Comparison of ENCODE assay signal across 8 cellular contexts in genomic region chr1:211260161-211261107, GRCh38. TPM values are rescaled to one million over a fixed set of nuclear protein-coding genes. Genes with fewer than 3 reads are reported as not detected.
DNase-seq lines count a peak whose midpoint lies in the region; TF ChIP-seq lines count a peak whose summit lies in the region.

No MANE protein-coding gene starts in this region.

- no peak overlapping the region for H3K23ac ChIP-seq in trophoblast cell (ENCODE audit: low read length)

- H2AFZ ChIP-seq in SU-DHL-6 (ENCODE audit: low read depth, low read length, severe bottlenecking) (peak overlapping the region; percentile 25), trophoblast cell (ENCODE audit: insufficient read depth, low read length, poor library complexity) (peak overlapping the region; percentile 25)

- peak in 1 of 2 donors; percentile 48 for TF ChIP-seq POLR2A in tibial nerve (IDR thresholded peaks at IDR 0.05)

- peak overlapping the region; percentile 66 for H4K8ac ChIP-seq in trophoblast cell (ENCODE audit: low read depth, low read length)

- peak overlapping the region; percentile 69 for H3K27ac ChIP-seq in HEK293 (ENCODE audit: extremely low read depth, low read depth, low read length)
- H3K27ac ChIP-seq in SU-DHL-6 (ENCODE audit: low read depth, low read length): peak overlapping the region; percentile 92
- H3K27ac ChIP-seq in cardiac muscle cell: peak overlapping the region; percentile 97
- H3K27ac ChIP-seq in trophoblast cell (ENCODE audit: low read depth, low read length): peak overlapping the region; percentile 41
- H3K27ac ChIP-seq in tibial nerve: peak overlapping the region; percentile 99 to 100 (median 100)

- H2BK5ac ChIP-seq in trophoblast cell (ENCODE audit: low read depth, low read length, poor library complexity): peak overlapping the region; percentile 64

- H3K9me3 ChIP-seq in HEK293 (ENCODE audit: control insufficient read depth, insufficient read depth, low read depth, low read length) (no peaks in the 10 kb centered on the region), SU-DHL-6 (ENCODE audit: insufficient read depth, low read length) (no peaks in the 10 kb centered on the region), cardiac muscle cell (ENCODE audit: low read depth) (no peaks in the 10 kb centered on the region), trophoblast cell (ENCODE audit: insufficient read depth, low read depth, low read length) (no peaks in the 10 kb centered on the region), tibial nerve (no peaks in the 10 kb centered on the region)

- H3K4me3 ChIP-seq in GM06990 (replicated peaks; ENCODE audit: low read depth, low read length) (peak overlapping the region; percentile 94), HEK293 (ENCODE audit: low read depth, low read length) (peak overlapping the region; percentile 97), SU-DHL-6 (ENCODE audit: insufficient read depth, low read length, poor library complexity, severe bottlenecking) (peak overlapping the region; percentile 100), cardiac muscle cell (peak overlapping the region; percentile 94), trophoblast cell (ENCODE audit: low read depth, low read length) (peak overlapping the region; percentile 84), tibial nerve (peak overlapping the region; percentile 74 to 98 (median 86))

- peak overlapping the region; percentile 39 for H2AK5ac ChIP-seq in trophoblast cell (ENCODE audit: low read length)

- H3K27me3 ChIP-seq in GM06990 (replicated peaks; ENCODE audit: control insufficient read depth, insufficient read depth, low read length): no peaks in the 10 kb centered on the region
- H3K27me3 ChIP-seq in SU-DHL-6 (ENCODE audit: low read length): no peaks in the 10 kb centered on the region
- H3K27me3 ChIP-seq in cardiac muscle cell: no peaks in the 10 kb centered on the region
- H3K27me3 ChIP-seq in trophoblast cell (ENCODE audit: insufficient read depth, low read length): no peaks in the 10 kb centered on the region
- H3K27me3 ChIP-seq in tibial nerve: no peaks in the 10 kb centered on the region

- H3K4ac ChIP-seq in trophoblast cell (ENCODE audit: low read depth, low read length): peak overlapping the region; percentile 86

- peaks cover 26% of the 10 kb centered on the region for H3K79me1 ChIP-seq in trophoblast cell (ENCODE audit: low read length)

- H4K91ac ChIP-seq in trophoblast cell (ENCODE audit: low read depth, low read length): peak overlapping the region; percentile 22

- H3K14ac ChIP-seq in trophoblast cell (ENCODE audit: low read length): peak overlapping the region; percentile 87

- H3K36me3 ChIP-seq in GM06990 (ENCODE audit: control insufficient read depth, insufficient read depth, low read length) (no peaks in the 10 kb centered on the region; the same call in 1 of the 2 replicates), HEK293 (ENCODE audit: control insufficient read depth in 2 of 2, insufficient read depth in 1 of 2, low read length in 2 of 2) (no peaks in the 10 kb centered on the region; a peak in 2 of 3 replicates), SU-DHL-6 (ENCODE audit: low read length) (peaks cover 15% of the 10 kb centered on the region; the same call in 1 of the 2 replicates), cardiac muscle cell (no peaks in the 10 kb centered on the region), trophoblast cell (ENCODE audit: control insufficient read depth in 1 of 2, insufficient read depth in 2 of 2, low read length in 2 of 2) (peaks cover 1 to 5% of the 10 kb centered on the region in 2 experiments), tibial nerve (peaks cover 0 to 19% (median 0%) of the 10 kb centered on the region in 3 donors)

- peak overlapping the region; percentile 8 for H2BK120ac ChIP-seq in trophoblast cell (ENCODE audit: insufficient read depth, low read length, poor library complexity)

- H3F3A ChIP-seq in SU-DHL-6 (ENCODE audit: insufficient read depth): peaks cover 13% of the 10 kb centered on the region; the same call in 1 of the 2 replicates

- H3K9me2 ChIP-seq in SU-DHL-6 (replicated peaks; ENCODE audit: insufficient read depth, low read length): no peaks in the 10 kb centered on the region

- H3K79me2 ChIP-seq in SU-DHL-6 (ENCODE audit: insufficient read depth, low read length) (peaks cover 45% of the 10 kb centered on the region), trophoblast cell (ENCODE audit: control insufficient read depth, insufficient read depth, low read length, poor library complexity) (peaks cover 16% of the 10 kb centered on the region)

- no CpG with 5 or more reads among the region's 58 CpGs for WGBS in trophoblast cell (ENCODE audit: extremely low coverage, insufficient coverage, insufficient read length)
- WGBS in tibial nerve, 2 donors: 0 to 1% methylated on average over 42 to 52 of the region's 58 CpGs

- POLR2A ChIA-PET in HEK293 (lab: Yijun Ruan, JAX): interaction anchor here (0.6 to 1.0 kb wide), 4 partner anchors 17 to 126 kb away, joined by 3 to 4 read pairs (median 3); partner anchors contain the start of gene KCNH1

- H3K4me1 ChIP-seq in HEK293 (ENCODE audit: control insufficient read depth, insufficient read depth, low read length) (no peaks in the 10 kb centered on the region), cardiac muscle cell (ENCODE audit: low read depth) (peaks cover 20% of the 10 kb centered on the region), trophoblast cell (ENCODE audit: control insufficient read depth in 1 of 2, insufficient read depth in 2 of 2, low read length in 2 of 2) (peaks cover 5 to 6% of the 10 kb centered on the region in 2 experiments), tibial nerve (peaks cover 0 to 28% (median 14%) of the 10 kb centered on the region in 4 donors)

- peak overlapping the region; percentile 16 for H3K18ac ChIP-seq in trophoblast cell (ENCODE audit: low read length)

- H3K4me2 ChIP-seq in SU-DHL-6 (ENCODE audit: low read depth, low read length, poor library complexity, severe bottlenecking) (peak overlapping the region; percentile 68), trophoblast cell (ENCODE audit: low read length) (peak overlapping the region; percentile 83)

- DNase-seq in GM06990 (ENCODE audit: extremely low read depth, insufficient read length): peak; percentile 76
- DNase-seq in MV-4-11 (lab: John Stamatoyannopoulos, UW): peak; percentile 62
- DNase-seq in activated naive CD8-positive, alpha-beta T cell treated with anti-CD3 and anti-CD28 coated beads, Interleukin-2, amount 50 U/mL, for 16 hours (ENCODE audit: low read depth, low spot score): peak; percentile 26
- DNase-seq in cardiac muscle cell (ENCODE audit: low read depth in 1 of 2, low spot score in 1 of 2): peak; percentile 79 to 87
- peak; percentile 67 to 77 for DNase-seq in trophoblast cell
- DNase-seq in tibial nerve (ENCODE audit: low spot score in 2 of 2): peak; percentile 61 to 72

- no peak overlapping the region for H2BK12ac ChIP-seq in trophoblast cell (ENCODE audit: low read length)

- H4K20me1 ChIP-seq in SU-DHL-6 (ENCODE audit: low read depth, low read length): peaks cover 3% of the 10 kb centered on the region; the same call in 1 of the 2 replicates

- no peak overlapping the region for H4K12ac ChIP-seq in trophoblast cell (ENCODE audit: low read depth, low read length)

- peak in 1 of 2 donors; percentile 56 for TF ChIP-seq EP300 in tibial nerve (IDR thresholded peaks at IDR 0.05)

- H3K9ac ChIP-seq in SU-DHL-6 (ENCODE audit: low read length): peak overlapping the region; percentile 94
- peak overlapping the region; percentile 71 for H3K9ac ChIP-seq in trophoblast cell (ENCODE audit: low read length)

- CTCF ChIA-PET in HEK293 (lab: Yijun Ruan, JAX): interaction anchor here (0.6 to 1.1 kb wide), 4 partner anchors 16 to 879 kb away, joined by 3 read pairs; partner anchors contain the start of gene KCNH1

- no peak for TF ChIP-seq CTCF in GM06990 (IDR thresholded peaks at IDR 0.05; ENCODE audit: insufficient read depth, low read length, poor library complexity, severe bottlenecking)
- TF ChIP-seq CTCF in HEK293 (tag by site-specific recombination; IDR thresholded peaks at IDR 0.05): no peak
- TF ChIP-seq CTCF in SU-DHL-6 (IDR thresholded peaks at IDR 0.05; ENCODE audit: insufficient read depth, low read length, poor library complexity, severe bottlenecking): no peak
- TF ChIP-seq CTCF in cardiac muscle cell (IDR thresholded peaks at IDR 0.05; ENCODE audit: low read depth, low read length): no peak
- TF ChIP-seq CTCF in tibial nerve (IDR thresholded peaks at IDR 0.05): no peak

TF ChIP-seq in HEK293, 187 proteins besides CTCF, POLR2A, EP300 and RAD21 (continues in another document):
- TF ChIP-seq SP3 (tag by site-specific recombination; IDR thresholded peaks at IDR 0.05) (no peak), ZNF600 (tag by site-specific recombination; IDR thresholded peaks at IDR 0.05) (0 out of 2 replicates have a peak, but pooled peaks have one; percentile 44), ZBTB8A (tag by site-specific recombination; IDR thresholded peaks at IDR 0.05) (peak; percentile 62), IKZF3 (tag by site-specific recombination; IDR thresholded peaks at IDR 0.05) (0 out of 2 replicates have a peak, but pooled peaks have one; percentile 17), TRIM28 (IDR thresholded peaks at IDR 0.05; ENCODE audit: borderline replicate concordance, low read length) (no peak), ZSCAN30 (tag by site-specific recombination; IDR thresholded peaks at IDR 0.05) (0 out of 2 replicates have a peak, but pooled peaks have one; percentile 19), PATZ1 (tag by site-specific recombination; IDR thresholded peaks at IDR 0.05) (0 out of 2 replicates have a peak, but pooled peaks have one; percentile 18), GLIS1 (tag by site-specific recombination; IDR thresholded peaks at IDR 0.05) (peak; percentile 9; the same call in 1 of the 2 replicates), KLF8 (tag by site-specific recombination; IDR thresholded peaks at IDR 0.05) (peak; percentile 36; the same call in 1 of the 2 replicates), ZNF335 (tag by site-specific recombination; conservative IDR thresholded peaks at IDR 0.05) (peak; percentile 48)

RNA-seq across cellular contexts. Expression of gene RCOR3, which starts 1.3 kb away (rescaled TPM):
- total RNA-seq in cardiac muscle cell: 28.7 and 35.2 TPM in 2 replicates
- polyA plus RNA-seq in cardiac muscle cell: 36.6 and 42.8 TPM in 2 replicates
- 39.1 and 39.8 TPM in 2 replicates for polyA plus RNA-seq in trophoblast cell (2013)
- 10 to 100 TPM; 40.4 to 57.1 (median 55.4) TPM for total RNA-seq in tibial nerve

Comparison
In these comparisons a context has a peak if more than half of its experiments do, and no peak if none do; other contexts are left out.
1. Peak in every context shown above with its lines: DNase-seq, H3K4me3 ChIP-seq and H3K27ac ChIP-seq.
2. DNase-seq: peak in every context shown above with its lines; median percentile 83 in cardiac muscle cell; 76 in GM06990; 72 in trophoblast cell; 66 in tibial nerve; 62 in MV-4-11; 26 in activated naive CD8-positive, alpha-beta T cell treated with anti-CD3 and anti-CD28 coated beads, Interleukin-2, amount 50 U/mL, for 16 hours.
3. H3K27ac ChIP-seq: peak in every context shown above with its lines; median percentile 100 in tibial nerve; 97 in cardiac muscle cell; 92 in SU-DHL-6; 69 in HEK293; 41 in trophoblast cell.